ENCODE assay signal across 17 cellular contexts in the genomic region with DNA sequence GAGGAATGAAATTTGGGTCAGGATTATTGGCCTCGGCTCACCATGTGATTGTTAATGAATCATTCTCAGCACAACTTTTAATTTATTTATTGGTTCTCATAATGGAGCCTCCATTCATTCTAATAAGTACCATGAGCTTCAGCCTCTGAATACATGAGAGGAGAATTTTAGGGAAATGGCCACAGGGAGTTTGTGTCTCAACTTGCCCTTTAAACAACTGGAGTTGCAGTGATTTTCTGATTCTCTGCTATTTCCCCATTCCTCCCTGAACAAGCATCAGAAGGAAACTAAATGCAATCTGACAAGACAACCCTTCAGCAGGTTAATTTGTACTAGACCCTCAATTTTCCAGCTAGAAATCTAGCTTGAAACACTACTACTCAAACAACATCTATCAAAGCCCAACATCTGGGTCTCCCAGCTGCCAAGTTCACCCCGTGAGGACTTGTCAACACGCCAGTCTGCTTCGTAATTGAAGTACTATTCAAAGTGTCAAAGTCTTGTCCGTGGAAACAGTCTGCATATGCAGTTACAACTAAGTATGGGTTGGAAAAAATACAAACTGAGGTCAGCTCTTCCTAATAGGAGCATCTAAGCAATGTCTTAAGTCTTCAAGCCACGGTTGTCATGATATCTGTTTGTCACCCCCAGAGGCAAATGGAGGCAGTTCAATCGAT.
DNase-seq lines count a peak whose midpoint lies in the region; FAIRE-seq and TF ChIP-seq lines count a peak whose summit lies in the region.
"Had no signal": no experiment of that assay in that cellular context is flagged by ENCODE, and none has a peak within 500 bp of the region (broad histone marks: within the 10 kb centered on the region; RNA-seq: fewer than 3 reads in every experiment).

No MANE protein-coding gene starts in this region.

- no peak for TF ChIP-seq CTCF in AG10803 (conservative IDR thresholded peaks at IDR 0.05; ENCODE audit: low read length)
- no peak for TF ChIP-seq CTCF in brain (conservative IDR thresholded peaks at IDR 0.05)
- TF ChIP-seq CTCF in fibroblast of the aortic adventitia (IDR thresholded peaks at IDR 0.05; ENCODE audit: insufficient read depth, low read length), result no peak
- no peak for TF ChIP-seq CTCF in neural crest cell (conservative IDR thresholded peaks at IDR 0.05)
- TF ChIP-seq CTCF in kidney (IDR thresholded peaks at IDR 0.05; ENCODE audit: borderline replicate concordance, extremely low read depth, insufficient read depth), result no peak

- no peak overlapping the region for H3K27ac ChIP-seq in kidney (ENCODE audit: low read depth in 2 of 2, low read length in 2 of 2)
- no peak overlapping the region for H3K27ac ChIP-seq in trophoblast cell (ENCODE audit: low read depth, low read length)
- H3K27ac ChIP-seq: HL-60, PC-9 had no signal

- DNase-seq in AG10803 (ENCODE audit: low read depth) (peak; percentile 62), fibroblast of the aortic adventitia (ENCODE audit: low read depth) (peak; percentile 2), neural crest cell (ENCODE audit: low read depth, low spot score) (no peak), kidney (no peak), EL (no peak), trophoblast cell (no peak), middle frontal gyrus (ENCODE audit: extremely low spot score, low spot score) (no peak)
- DNase-seq: 8988T; Calu3; CD4-positive, alpha-beta memory T cell; DMS53; NCI-H1105 treated with DMSO at 0.1 percent for 48 hours; NCI-H187; NCI-H446 treated with DMSO at 0.1 percent for 48 hours; PC-9 had no signal

- H3K79me2 ChIP-seq in trophoblast cell (ENCODE audit: control insufficient read depth, insufficient read depth, low read length, poor library complexity), result no peaks in the 10 kb centered on the region

- no peak overlapping the region for H2AFZ ChIP-seq in trophoblast cell (ENCODE audit: insufficient read depth, low read length, poor library complexity)
- H2AFZ ChIP-seq: PC-9 had no signal

- no peaks in the 10 kb centered on the region for H3K27me3 ChIP-seq in trophoblast cell (ENCODE audit: insufficient read depth, low read length)

- H3K27me3 Mint-ChIP-seq in brain, result peaks cover 4% of the 10 kb centered on the region
- no peaks in the 10 kb centered on the region for H3K27me3 Mint-ChIP-seq in neural crest cell (ENCODE audit: low read depth)

- no peak overlapping the region for H2BK120ac ChIP-seq in trophoblast cell (ENCODE audit: insufficient read depth, low read length, poor library complexity)

- H3K4me3 Mint-ChIP-seq in brain (no peak overlapping the region), neural crest cell (peak overlapping the region; percentile 16)
- H3K4me3 Mint-ChIP-seq: CD4-positive, alpha-beta memory T cell had no signal

- H3K4me1 ChIP-seq in kidney (ENCODE audit: control insufficient read depth in 1 of 2, insufficient read depth in 1 of 2, low read depth in 1 of 2, low read length in 2 of 2) (no peaks in the 10 kb centered on the region), trophoblast cell (ENCODE audit: control insufficient read depth in 1 of 2, insufficient read depth in 2 of 2, low read length in 2 of 2) (no peaks in the 10 kb centered on the region)

- H3K4ac ChIP-seq in trophoblast cell (ENCODE audit: low read depth, low read length), result no peak overlapping the region

- no peak overlapping the region for H3K14ac ChIP-seq in trophoblast cell (ENCODE audit: low read length)

- no peak for FAIRE-seq in kidney (lab: Jason Lieb, UNC)

- H3K9ac ChIP-seq in kidney (ENCODE audit: low read length in 2 of 2) (no peak overlapping the region), trophoblast cell (ENCODE audit: low read length) (no peak overlapping the region)

- H3K27ac Mint-ChIP-seq in brain, result peak overlapping the region in 4 of 5 experiments; percentile 16 to 58 (median 46)
- peak overlapping the region; percentile 6 for H3K27ac Mint-ChIP-seq in neural crest cell (ENCODE audit: unreplicated experiment)
- H3K27ac Mint-ChIP-seq: CD4-positive, alpha-beta memory T cell had no signal

- H3K4me2 ChIP-seq in trophoblast cell (ENCODE audit: low read length), result no peak overlapping the region
- H3K4me2 ChIP-seq: PC-9 had no signal

- H4K91ac ChIP-seq in trophoblast cell (ENCODE audit: low read depth, low read length), result no peak overlapping the region

- no peaks in the 10 kb centered on the region for H3K79me1 ChIP-seq in trophoblast cell (ENCODE audit: low read length)

- WGBS in trophoblast cell (ENCODE audit: extremely low coverage, insufficient coverage, insufficient read length), result no CpG with 5 or more reads among the region's 7 CpGs

- H3K23ac ChIP-seq in trophoblast cell (ENCODE audit: low read length), result no peak overlapping the region

- peaks cover 24% of the 10 kb centered on the region for H3K4me1 Mint-ChIP-seq in brain
- peaks cover 29% of the 10 kb centered on the region for H3K4me1 Mint-ChIP-seq in neural crest cell
- H3K4me1 Mint-ChIP-seq: CD4-positive, alpha-beta memory T cell had no signal

- no peak overlapping the region for H2BK12ac ChIP-seq in trophoblast cell (ENCODE audit: low read length)

- H3K9me3 Mint-ChIP-seq in brain (peaks cover 0 to 4% (median 0%) of the 10 kb centered on the region in 5 experiments), neural crest cell (no peaks in the 10 kb centered on the region)

- no peaks in the 10 kb centered on the region for H3K9me3 ChIP-seq in kidney (ENCODE audit: control insufficient read depth in 1 of 2, low read length in 2 of 2)
- H3K9me3 ChIP-seq in trophoblast cell (ENCODE audit: insufficient read depth, low read depth, low read length), result no peaks in the 10 kb centered on the region

- H3K18ac ChIP-seq in trophoblast cell (ENCODE audit: low read length), result no peak overlapping the region

- no peak overlapping the region for H2BK5ac ChIP-seq in trophoblast cell (ENCODE audit: low read depth, low read length, poor library complexity)

- H3K36me3 Mint-ChIP-seq in brain, result no peaks in the 10 kb centered on the region
- no peaks in the 10 kb centered on the region for H3K36me3 Mint-ChIP-seq in neural crest cell (ENCODE audit: low read depth)
- H3K36me3 Mint-ChIP-seq: CD4-positive, alpha-beta memory T cell had no signal

- H3K4me3 ChIP-seq in AG10803 (ENCODE audit: low read length) (no peak overlapping the region), fibroblast of the aortic adventitia (ENCODE audit: low read depth, low read length) (no peak overlapping the region), kidney (ENCODE audit: low read length in 2 of 2) (no peak overlapping the region), trophoblast cell (ENCODE audit: low read depth, low read length) (no peak overlapping the region)
- H3K4me3 ChIP-seq: PC-9 had no signal

- H4K12ac ChIP-seq in trophoblast cell (ENCODE audit: low read depth, low read length), result no peak overlapping the region

- H3K36me3 ChIP-seq in kidney (ENCODE audit: control insufficient read depth in 1 of 2, insufficient read depth in 2 of 2, low read length in 2 of 2), result no peaks in the 10 kb centered on the region
- no peaks in the 10 kb centered on the region for H3K36me3 ChIP-seq in trophoblast cell (ENCODE audit: control insufficient read depth in 1 of 2, insufficient read depth in 2 of 2, low read length in 2 of 2)

- intact Hi-C loops in kidney (cut with DNase I), result no loop called here

- no peak overlapping the region for H4K8ac ChIP-seq in trophoblast cell (ENCODE audit: low read depth, low read length)

- no peak overlapping the region for H2AK5ac ChIP-seq in trophoblast cell (ENCODE audit: low read length)

Comparison
In these comparisons a context has a peak if more than half of its experiments do, and no peak if none do; other contexts are left out.
1. DNase-seq: peak in AG10803 (single experiment) and fibroblast of the aortic adventitia (single experiment); none in neural crest cell (single experiment), kidney (single experiment), EL (single experiment), trophoblast cell (0 of 2) and middle frontal gyrus (single experiment).